Comparison of ENCODE assay signal across 9 cellular contexts in genomic region chr20:64069614-64070243, GRCh38. TPM values are rescaled to one million over a fixed set of nuclear protein-coding genes. Genes with fewer than 3 reads are reported as not detected.
A peak's percentile ranks its signal among the peaks of the same experiment; 100 is the strongest.
DNase-seq lines count a peak whose midpoint lies in the region; ATAC-seq and TF ChIP-seq lines count a peak whose summit lies in the region.
"Had no signal": no experiment of that assay in that cellular context is flagged by ENCODE, and none has a peak within 500 bp of the region (broad histone marks: within the 10 kb centered on the region; RNA-seq: fewer than 3 reads in every experiment).

No MANE protein-coding gene starts in this region.

- H3K27me3 ChIP-seq in MG63 = no peaks in the 10 kb centered on the region

- no peak for ATAC-seq in HG02610 (IDR thresholded peaks at IDR 0.05; ENCODE audit: unreplicated experiment)
- ATAC-seq in GM21515 (IDR thresholded peaks at IDR 0.05; ENCODE audit: unreplicated experiment) = no peak

- peaks cover 18% of the 10 kb centered on the region for H3K36me3 ChIP-seq in MG63

- H3K9me3 ChIP-seq in MG63 = no peaks in the 10 kb centered on the region

- DNase-seq in AG08395 (ENCODE audit: low spot score) = peak; percentile 48
- peak; percentile 87 for DNase-seq in iPS-NIHi7 (ENCODE audit: extremely low spot score)
- no peak for DNase-seq in MG63
- no peak for DNase-seq in OCI-M2 (lab: John Stamatoyannopoulos, UW; ENCODE audit: unreplicated experiment)

- H3K4me3 ChIP-seq in WI38 (ENCODE audit: low read depth, low read length) (no peak overlapping the region), MG63 (no peak overlapping the region)
- H3K4me3 ChIP-seq: skin epidermis had no signal

- TF ChIP-seq CTCF in GM12874 (IDR thresholded peaks at IDR 0.05; ENCODE audit: insufficient read depth, low read depth, low read length) (peak; percentile 91), WI38 (IDR thresholded peaks at IDR 0.05; ENCODE audit: low read depth, low read length) (peak; percentile 83)

RNA-seq across cellular contexts. Expression of gene TCEA2, which starts 6.7 kb away (rescaled TPM):
- total RNA-seq in MG63 (2014; rRNA removed; shearing (Covaris generic); ENCODE audit: low replicate concordance) = 37.8 and 48.0 TPM in 2 replicates

RNA-seq across cellular contexts. Expression of gene RGS19, which starts 9.6 kb away (rescaled TPM):
- total RNA-seq in MG63 (2014; rRNA removed; shearing (Covaris generic); ENCODE audit: low replicate concordance) = 20.2 and 40.9 TPM in 2 replicates

RNA-seq across cellular contexts. Expression of gene OPRL1, which starts 10.2 kb away (rescaled TPM):
- total RNA-seq in MG63 (2014; rRNA removed; shearing (Covaris generic); ENCODE audit: low replicate concordance) = 1.2 and 3.9 TPM in 2 replicates

RNA-seq across cellular contexts. Expression of gene LKAAEAR1, which starts 14.5 kb away (rescaled TPM):
- 5.0 and 9.9 TPM in 2 replicates for total RNA-seq in MG63 (2014; rRNA removed; shearing (Covaris generic); ENCODE audit: low replicate concordance)

RNA-seq across cellular contexts. Expression of gene SOX18, which starts 20.3 kb away (rescaled TPM):
- total RNA-seq in MG63 (2014; rRNA removed; shearing (Covaris generic); ENCODE audit: low replicate concordance) = 0.22 and 0.92 TPM in 2 replicates

Comparison
In these comparisons a context has a peak if more than half of its experiments do, and no peak if none do; other contexts are left out.
1. DNase-seq: peak in AG08395 (single experiment) and iPS-NIHi7 (single experiment); none in MG63 (single experiment) and OCI-M2 (single experiment).